In the genomic region with DNA sequence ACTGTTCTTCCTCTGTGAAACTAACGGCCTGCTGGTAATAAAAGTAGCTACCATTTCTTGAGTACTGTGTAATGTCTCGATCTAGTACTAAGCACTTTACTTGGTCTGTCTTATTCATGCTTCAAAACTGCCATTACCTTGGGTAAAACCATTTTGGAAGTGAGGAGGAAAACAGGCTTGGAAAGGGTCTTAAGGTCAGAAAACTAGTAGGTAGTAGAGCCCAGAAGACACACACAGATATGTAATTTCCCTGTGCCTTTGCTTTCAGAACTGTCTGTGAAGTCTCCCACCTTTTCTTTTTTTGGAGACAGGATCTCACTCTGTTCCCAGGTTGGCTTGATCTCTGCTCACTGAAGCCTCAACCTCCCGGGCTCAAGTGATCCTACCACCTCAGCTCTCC, we compare ENCODE assay signal across 16 cellular contexts.
"Had no signal": no experiment of that assay in that cellular context is flagged by ENCODE, and none has a peak within 500 bp of the region (broad histone marks: within the 10 kb centered on the region; RNA-seq: fewer than 3 reads in every experiment).

No MANE protein-coding gene starts in this region.

- H3K4me1 ChIP-seq: colonic mucosa had no signal

- H3K27me3 ChIP-seq: colonic mucosa, gastrocnemius medialis, heart right ventricle, testis had no signal

- H3K27me3 Mint-ChIP-seq: activated CD8-positive, alpha-beta memory T cell treated with anti-CD3 and anti-CD28 coated beads, Interleukin-2, amount 10 ng/mL, durations not matched to agents 7 days and 5 days had no signal

- H3K27ac ChIP-seq: colonic mucosa, epithelial cell of prostate, gastrocnemius medialis, heart right ventricle, testis had no signal

- H3K9me3 Mint-ChIP-seq: activated T-helper 1 cell treated with anti-CD3 and anti-CD28 coated beads, Interleukin-12 subunit alpha, Interleukin-12 subunit beta, Interleukin-2, Interleukin-4 antibody, amounts not matched to agents 30 ng/mL and 10 ng/mL and 1 ng/mL, durations not matched to agents 14 hours and 24 hours and 36 hours; neural crest cell had no signal

- DNase-seq: activated CD4-positive, alpha-beta T cell treated with anti-CD3 and anti-CD28 coated beads for 48 hours; activated CD8-positive, alpha-beta memory T cell treated with anti-CD3 and anti-CD28 coated beads, Interleukin-2, amount 10 ng/mL, durations not matched to agents 7 days and 5 days; activated naive CD4-positive, alpha-beta T cell treated with Interleukin-2 at 50 U/mL for 16 hours; caudate nucleus; colonic mucosa; effector CD4-positive, alpha-beta T cell; gastrocnemius medialis; heart right ventricle; stimulated activated CD4-positive, alpha-beta T cell treated with anti-CD3 and anti-CD28 coated beads, Interleukin-4, amount 100 ng/mL, for 1 hour; stimulated activated CD8-positive, alpha-beta memory T cell treated with anti-CD3 and anti-CD28 coated beads, Interleukin-4, amount 100 ng/mL, for 48 hours; stimulated activated naive CD8-positive, alpha-beta T cell treated with anti-CD3 and anti-CD28 coated beads, Interleukin-15, Interleukin-2, amounts not matched to agents 100 U/mL and 50 U/mL, for 24 hours; testis had no signal

- ATAC-seq: activated CD8-positive, alpha-beta memory T cell treated with anti-CD3 and anti-CD28 coated beads, Interleukin-2, amount 10 ng/mL, durations not matched to agents 7 days and 5 days; gastrocnemius medialis; heart right ventricle; stimulated activated naive CD8-positive, alpha-beta T cell treated with anti-CD3 and anti-CD28 coated beads, Interleukin-15, Interleukin-2, amounts not matched to agents 100 U/mL and 50 U/mL, for 24 hours had no signal

- H3K4me3 ChIP-seq: colonic mucosa, gastrocnemius medialis, heart right ventricle, testis had no signal

- H3K9me3 ChIP-seq: colonic mucosa, gastrocnemius medialis, heart right ventricle, testis had no signal

- FAIRE-seq: islet of Langerhans had no signal
